Comparison of ENCODE assay signal across 7 cellular contexts in the genomic region with DNA sequence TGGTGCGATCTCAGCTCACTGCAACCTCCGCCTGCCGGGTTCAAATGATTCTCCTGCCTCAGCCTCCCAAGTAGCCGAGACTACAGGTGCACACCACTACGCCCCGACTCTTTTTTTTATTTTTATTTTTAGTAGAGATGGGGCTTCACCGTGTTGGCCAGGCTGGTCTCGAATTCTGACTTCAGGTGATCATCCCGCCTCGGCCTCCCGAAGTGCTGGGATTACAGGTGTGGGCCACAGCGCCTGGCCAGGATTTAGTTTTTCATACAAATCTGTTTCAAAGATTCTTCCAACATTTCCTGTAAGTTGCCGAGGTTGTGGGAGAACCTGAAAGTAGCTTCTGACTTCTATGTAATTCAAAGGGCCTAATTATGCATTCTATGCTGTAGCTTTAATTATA. TPM values are rescaled to one million over a fixed set of nuclear protein-coding genes. Genes with fewer than 3 reads are reported as not detected.
DNase-seq lines count a peak whose midpoint lies in the region; ATAC-seq, FAIRE-seq and TF ChIP-seq lines count a peak whose summit lies in the region.
"Not testable (repeated sequence)": the region's sequence is repeated elsewhere in the genome, so short reads cannot be mapped to it uniquely, and the experiment has no call there.

No MANE protein-coding gene starts in this region.

- not testable (repeated sequence) for H3K36me3 ChIP-seq in IMR-90 (ENCODE audit: control insufficient read depth, insufficient read depth, low read length); ascending aorta; mesenchymal stem cell (ENCODE audit: control insufficient read depth in 1 of 2, insufficient read depth in 2 of 2, low read depth in 1 of 2, low read length in 2 of 2); thoracic aorta; vagina

- H2BK20ac ChIP-seq in IMR-90 (ENCODE audit: low read depth, low read length) = peak overlapping the region; percentile 99

- TF ChIP-seq RAD21 in A549 (conservative IDR thresholded peaks at IDR 0.05 in 1 of 2, IDR thresholded peaks at IDR 0.05 in 1 of 2); IMR-90 (IDR thresholded peaks at IDR 0.05; ENCODE audit: low read length): not testable (repeated sequence)

- not testable (repeated sequence) for H3K36me3 Mint-ChIP-seq in MCF 10A (ENCODE audit: insufficient read depth, unreplicated experiment)

- dilution Hi-C loops in IMR-90 (cut with HindIII; ENCODE audit: low sequenced_read_pairs, unreplicated experiment) = not testable (repeated sequence)

- H3K4me1 ChIP-seq in A549 = peaks cover 16% of the 10 kb centered on the region; the same call in 2 of the 3 replicates
- H3K4me1 ChIP-seq in IMR-90 (ENCODE audit: control insufficient read depth, insufficient read depth, low read length) = peaks cover 11% of the 10 kb centered on the region
- H3K4me1 ChIP-seq in ascending aorta; mesenchymal stem cell (ENCODE audit: control insufficient read depth, insufficient read depth, low read depth, low read length); thoracic aorta (ENCODE audit: control insufficient read depth in 1 of 2, low read depth in 2 of 2); vagina: not testable (repeated sequence)

- not testable (repeated sequence) for H2AK9ac ChIP-seq in IMR-90 (replicated peaks; ENCODE audit: low read depth, low read length, poor library complexity)

- peak overlapping the region in 1 of 2 experiments; percentile 83 for H2BK12ac ChIP-seq in mesenchymal stem cell (ENCODE audit: low read length in 2 of 2)

- H3K4me2 ChIP-seq in A549; IMR-90 (ENCODE audit: low read depth, low read length); mesenchymal stem cell (ENCODE audit: low read length, poor library complexity, severe bottlenecking): not testable (repeated sequence)

- not testable (repeated sequence) for TF ChIP-seq CTCF in A549 (IDR thresholded peaks at IDR 0.05); IMR-90 (conservative IDR thresholded peaks at IDR 0.05; ENCODE audit: low read depth, low read length); ascending aorta (IDR thresholded peaks at IDR 0.05); MCF 10A (IDR thresholded peaks at IDR 0.05; ENCODE audit: unreplicated experiment); thoracic aorta (IDR thresholded peaks at IDR 0.05); vagina (IDR thresholded peaks at IDR 0.05)

- not testable (repeated sequence) for H3K27me3 ChIP-seq in IMR-90 (ENCODE audit: control insufficient read depth, insufficient read depth, low read length); ascending aorta; mesenchymal stem cell (ENCODE audit: control insufficient read depth in 1 of 2, insufficient read depth in 1 of 2, low read length in 2 of 2); thoracic aorta (replicated peaks; ENCODE audit: insufficient read depth); vagina

- H3K27me3 Mint-ChIP-seq in MCF 10A (ENCODE audit: insufficient read depth, unreplicated experiment) = not testable (repeated sequence)

- in situ Hi-C loops in IMR-90 (cut with MboI; ENCODE audit: low sequenced_read_pairs) = not testable (repeated sequence)

- peak overlapping the region; percentile 98 for H2BK120ac ChIP-seq in IMR-90 (ENCODE audit: low read depth, low read length)
- H2BK120ac ChIP-seq in mesenchymal stem cell (ENCODE audit: low read depth, low read length) = not testable (repeated sequence)

- peak overlapping the region; percentile 94; the same call in 1 of the 2 replicates for H3K4ac ChIP-seq in IMR-90 (ENCODE audit: low read depth, low read length)
- not testable (repeated sequence) for H3K4ac ChIP-seq in mesenchymal stem cell (ENCODE audit: low read depth in 1 of 2, low read length in 2 of 2)

- not testable (repeated sequence) for H3K56ac ChIP-seq in IMR-90 (ENCODE audit: extremely low read depth, insufficient read depth, low read length)

- not testable (repeated sequence) for H3K9me3 ChIP-seq in A549; IMR-90 (ENCODE audit: control insufficient read depth, insufficient read depth, low read length); ascending aorta; mesenchymal stem cell (ENCODE audit: control insufficient read depth, low read length); thoracic aorta; vagina

- H3K9me1 ChIP-seq in IMR-90 (ENCODE audit: insufficient read depth, low read length) = not testable (repeated sequence)

- H3K9ac ChIP-seq in IMR-90 (ENCODE audit: low read depth, low read length) = not testable (repeated sequence)
- H3K9ac ChIP-seq in mesenchymal stem cell (ENCODE audit: low read length) = peak overlapping the region; percentile 89

- intact Hi-C loops in IMR-90 (cut with micrococcal nuclease); MCF 10A (cut with micrococcal nuclease); vagina (cut with DNase I): not testable (repeated sequence)
- intact Hi-C loops in ascending aorta (cut with DNase I) = loop anchor here (2.0 kb wide), 1 partner anchor 15 kb away; no protein-coding TSS in a partner anchor

- H4K8ac ChIP-seq in IMR-90 (ENCODE audit: low read depth in 2 of 2, low read length in 2 of 2) = peak overlapping the region; percentile 44 to 89; a peak in 2 of 4 replicates
- not testable (repeated sequence) for H4K8ac ChIP-seq in mesenchymal stem cell (ENCODE audit: low read length)

- H3K14ac ChIP-seq in IMR-90 (replicated peaks; ENCODE audit: low read depth, low read length) = peak overlapping the region; percentile 98
- H3K14ac ChIP-seq in mesenchymal stem cell (ENCODE audit: low read length in 2 of 2) = not testable (repeated sequence)

- not testable (repeated sequence) for H3K4me3 Mint-ChIP-seq in MCF 10A (ENCODE audit: unreplicated experiment)

- not testable (repeated sequence) for ATAC-seq in A549; IMR-90 (ENCODE audit: low read depth); thoracic aorta (ENCODE audit: insufficient number of reproducible peaks, low FRiP score, low read depth)

- peak overlapping the region; percentile 53 for H3K27ac Mint-ChIP-seq in MCF 10A (ENCODE audit: low read depth, unreplicated experiment)

- not testable (repeated sequence) for H4K20me1 ChIP-seq in IMR-90 (ENCODE audit: insufficient read depth, low read length)

- not testable (repeated sequence) for FAIRE-seq in A549 (lab: Jason Lieb, UNC)

- POLR2A ChIA-PET in A549 (lab: Yijun Ruan, JAX) = interaction anchor here (0.8 kb wide), 1 partner anchor 10 kb away, joined by 4 read pairs; no protein-coding TSS in a partner anchor
- POLR2A ChIA-PET in IMR-90 (lab: Charles Lee; ENCODE audit: unreplicated experiment); MCF 10A (lab: Yijun Ruan, JAX): not testable (repeated sequence)

- peak overlapping the region; percentile 72; the same call in 2 of the 3 replicates for H2BK15ac ChIP-seq in IMR-90 (ENCODE audit: low read depth, low read length)
- H2BK15ac ChIP-seq in mesenchymal stem cell (ENCODE audit: low read depth, poor library complexity, severe bottlenecking) = not testable (repeated sequence)

- not testable (repeated sequence) for BruUV-seq in IMR-90 (replicated peaks; lab: Mats Ljungman, UMichigan); MCF 10A (replicated peaks; lab: Mats Ljungman, UMichigan)

- H3K23ac ChIP-seq in IMR-90 (ENCODE audit: low read depth, low read length); mesenchymal stem cell (ENCODE audit: low read length in 2 of 2): not testable (repeated sequence)

- H3K4me3 ChIP-seq in A549; IMR-90 (ENCODE audit: insufficient read depth, low read depth, low read length); ascending aorta; mesenchymal stem cell (ENCODE audit: insufficient read depth in 1 of 2, low read depth in 1 of 2, low read length in 2 of 2); thoracic aorta; vagina: not testable (repeated sequence)

- not testable (repeated sequence) for H2AFZ ChIP-seq in IMR-90 (replicated peaks; ENCODE audit: low read length, poor library complexity); mesenchymal stem cell (ENCODE audit: low read depth, low read length)

- peak overlapping the region; percentile 97 for H3K18ac ChIP-seq in IMR-90 (ENCODE audit: low read depth, low read length)
- not testable (repeated sequence) for H3K18ac ChIP-seq in mesenchymal stem cell (ENCODE audit: low read depth in 1 of 2, low read length in 2 of 2)

- CTCF ChIA-PET in A549 (lab: Yijun Ruan, JAX) = interaction anchor here (1.2 to 1.3 kb wide), 3 partner anchors 24 to 74 kb away, joined by 3 to 4 read pairs (median 3); a partner anchor contains a TSS
- CTCF ChIA-PET in IMR-90 (lab: Yijun Ruan, JAX) = not testable (repeated sequence)
- CTCF ChIA-PET in MCF 10A (lab: Yijun Ruan, JAX) = interaction anchor here (0.9 kb wide), 1 partner anchor 74 kb away, joined by 3 read pairs; a partner anchor contains a TSS

- H2AK5ac ChIP-seq in IMR-90 (ENCODE audit: low read depth, low read length) = peak overlapping the region; percentile 99
- H2AK5ac ChIP-seq in mesenchymal stem cell (ENCODE audit: low read length, severe bottlenecking) = not testable (repeated sequence)

- TF ChIP-seq EP300 in A549 (IDR thresholded peaks at IDR 0.05) = not testable (repeated sequence)

- WGBS in A549 (ENCODE audit: missing lambda C conversion rate) = 97% methylated on average over 13 of the region's 13 CpGs
- WGBS in IMR-90 (ENCODE audit: extremely low coverage in 2 of 2, insufficient read length in 1 of 2), 2 experiments = 100% methylated on average over 1 of the region's 13 CpGs; no CpG with 5 or more reads in 1 of the 2 experiments
- WGBS in mesenchymal stem cell = 99% methylated on average over 11 of the region's 13 CpGs

- H4K5ac ChIP-seq in IMR-90 (ENCODE audit: low read depth, low read length) = peak overlapping the region; percentile 91

- not testable (repeated sequence) for H3K4me1 Mint-ChIP-seq in MCF 10A (ENCODE audit: insufficient read depth, unreplicated experiment)

- 0 out of 4 replicates have a peak, but pooled peaks cover 0 to 10% of the 10 kb centered on the region in 2 experiments for H3K79me1 ChIP-seq in IMR-90 (ENCODE audit: low read depth in 1 of 2, low read length in 2 of 2)
- not testable (repeated sequence) for H3K79me1 ChIP-seq in mesenchymal stem cell (replicated peaks; ENCODE audit: low read length, poor library complexity, severe bottlenecking)

- H3K9me3 Mint-ChIP-seq in MCF 10A (ENCODE audit: unreplicated experiment) = not testable (repeated sequence)

- H4K91ac ChIP-seq in IMR-90 (ENCODE audit: insufficient read depth, low read depth, low read length) = peak overlapping the region; percentile 56
- H4K91ac ChIP-seq in mesenchymal stem cell (ENCODE audit: low read length) = not testable (repeated sequence)

- H3K27ac ChIP-seq in A549 (peak overlapping the region; percentile 52 to 75; a peak in 4 of 6 replicates), IMR-90 (ENCODE audit: insufficient read depth, low read length) (peak overlapping the region; percentile 98; the same call in 1 of the 2 replicates), ascending aorta (peak overlapping the region; percentile 80 to 81), thoracic aorta (peak overlapping the region; percentile 62 to 82), vagina (peak overlapping the region; percentile 13)
- not testable (repeated sequence) for H3K27ac ChIP-seq in mesenchymal stem cell (ENCODE audit: low read length, poor library complexity, severe bottlenecking)

- H2BK5ac ChIP-seq in IMR-90 (ENCODE audit: low read depth, low read length, poor library complexity, severe bottlenecking) = peak overlapping the region; percentile 100
- not testable (repeated sequence) for H2BK5ac ChIP-seq in mesenchymal stem cell (ENCODE audit: low read depth, low read length, poor library complexity, severe bottlenecking)

- TF ChIP-seq POLR2A in A549 (IDR thresholded peaks at IDR 0.05; ENCODE audit: low read length); IMR-90 (IDR thresholded peaks at IDR 0.05; ENCODE audit: low read depth, low read length); vagina (IDR thresholded peaks at IDR 0.05): not testable (repeated sequence)

- not testable (repeated sequence) for DNase-seq in A549 (ENCODE audit: low read depth in 1 of 2, low spot score in 1 of 2); IMR-90; ascending aorta (ENCODE audit: low spot score in 2 of 2); MCF 10A (ENCODE audit: unreplicated experiment); mesenchymal stem cell; thoracic aorta (ENCODE audit: low spot score); vagina (ENCODE audit: extremely low spot score in 2 of 2)

RNA-seq across cellular contexts. Expression of a gene that starts 21.4 kb away (rescaled TPM):
- polyA plus RNA-seq in A549 (2011; rRNA removed) (16.3 and 21.5 TPM in 2 replicates), A549 (2017; fragmentation: RNase III; extraction: RNeasy Plus Mini Kit Qiagen cat#74134 plus additional on column Dnase treatment) (8.6 to 8.8 TPM (median 8.6 TPM) in 3 replicates), IMR-90 (2012; rRNA removed) (7.8 and 10.8 TPM in 2 replicates)
- polyA plus RNA-seq in A549 (2012; cell fraction: cytosol; rRNA removed) = 2.1 and 2.6 TPM in 2 replicates
- 0.67 and 1.1 TPM in 2 replicates for polyA plus RNA-seq in A549 (2012; cell fraction: nucleus; rRNA removed)
- polyA minus RNA-seq in A549 (2011; rRNA and poly(A)+ RNA removed) = 3.5 and 3.6 TPM in 2 replicates
- total RNA-seq in IMR-90 (2012; rRNA removed) (13.3 and 28.9 TPM in 2 replicates), ascending aorta (19.9 TPM), MCF 10A (2022) (8.4 and 13.3 TPM in 2 replicates), thoracic aorta (10 to 100 TPM; 43.7 to 44.7 TPM), vagina (31.4 TPM)
- 1.8 and 2.0 TPM in 2 replicates for polyA plus RNA-seq in IMR-90 (2012; cell fraction: cytosol; rRNA removed)
- polyA plus RNA-seq in IMR-90 (2012; cell fraction: nucleus; rRNA removed; ENCODE audit: low replicate concordance) = 0.72 and 6.9 TPM in 2 replicates
- polyA plus RNA-seq in mesenchymal stem cell (2013, experiment 1 of 2) = 21.7 TPM
- polyA plus RNA-seq in mesenchymal stem cell (2013, experiment 2 of 2) = 22.7 TPM
